29 cellular contexts compared by ENCODE assay signal in the genomic region with DNA sequence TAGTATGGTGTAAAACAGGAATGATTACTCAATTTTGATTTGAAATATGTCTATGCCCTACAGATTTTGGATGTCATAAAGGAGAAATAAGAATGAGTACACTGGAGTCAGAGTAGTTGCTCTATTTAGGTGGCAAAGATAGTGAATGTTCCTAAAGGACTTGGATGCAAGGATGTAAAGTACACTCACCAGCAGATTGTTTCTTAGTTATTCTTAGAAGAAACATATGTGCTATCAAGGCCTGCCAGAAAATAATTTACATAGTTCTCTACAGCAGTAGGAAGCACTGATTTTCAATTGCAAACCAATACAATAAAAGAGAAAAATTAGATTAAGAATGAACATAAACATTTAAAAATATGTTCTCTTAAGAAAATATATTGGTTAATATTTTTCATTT.
"Had no signal": no experiment of that assay in that cellular context is flagged by ENCODE, and none has a peak within 500 bp of the region (broad histone marks: within the 10 kb centered on the region; RNA-seq: fewer than 3 reads in every experiment).

No MANE protein-coding gene starts in this region.

- FAIRE-seq: bronchial epithelial cell had no signal

- H3K4me3 ChIP-seq: ascending aorta, cardiac muscle cell had no signal

- H3K36me3 ChIP-seq: ascending aorta, cardiac muscle cell had no signal

- DNase-seq: activated CD4-positive, alpha-beta memory T cell treated with anti-CD3 and anti-CD28 coated beads, Interleukin-2, amount 10 ng/mL, durations not matched to agents 7 days and 5 days; activated CD4-positive, alpha-beta T cell treated with anti-CD3 and anti-CD28 coated beads for 1 hour; activated CD4-positive, alpha-beta T cell treated with anti-CD3 and anti-CD28 coated beads for 36 hours; activated CD4-positive, alpha-beta T cell treated with anti-CD3 and anti-CD28 coated beads for 48 hours; activated CD4-positive, alpha-beta T cell treated with anti-CD3 and anti-CD28 coated beads, Interleukin-2, amount 10 ng/mL, durations not matched to agents 7 days and 5 days; activated CD4-positive, alpha-beta T cell treated with anti-CD3 and anti-CD28 coated beads, Interleukin-2, amount 50 U/mL, for 48 hours; activated CD4-positive, CD25-positive, alpha-beta regulatory T cell; activated CD8-positive, alpha-beta memory T cell treated with anti-CD3 and anti-CD28 coated beads for 24 hours; activated CD8-positive, alpha-beta memory T cell treated with anti-CD3 and anti-CD28 coated beads, Interleukin-2, amount 10 ng/mL, durations not matched to agents 7 days and 5 days; activated CD8-positive, alpha-beta memory T cell treated with anti-CD3 and anti-CD28 coated beads, Interleukin-2, amount 50 U/mL, for 48 hours; activated CD8-positive, alpha-beta T cell treated with anti-CD3 and anti-CD28 coated beads, Interleukin-2, amount 10 ng/mL, durations not matched to agents 7 days and 5 days; activated effector memory CD4-positive, alpha-beta T cell treated with Interleukin-2 at 50 U/mL for 16 hours; activated gamma-delta T cell; activated naive CD4-positive, alpha-beta T cell treated with anti-CD3 and anti-CD28 coated beads, Interleukin-2, amount 10 ng/mL, durations not matched to agents 7 days and 5 days; activated naive CD4-positive, alpha-beta T cell treated with Interleukin-2 at 50 U/mL for 16 hours; activated naive CD8-positive, alpha-beta T cell treated with anti-CD3 and anti-CD28 coated beads, Interleukin-2, amount 10 ng/mL, durations not matched to agents 7 days and 5 days; activated naive CD8-positive, alpha-beta T cell treated with anti-CD3 and anti-CD28 coated beads, Interleukin-2, amount 50 U/mL, for 24 hours; activated T-cell treated with anti-CD3 and anti-CD28 coated beads, Interleukin-2, amount 50 U/mL, for 24 hours; activated T-cell treated with anti-CD3 and anti-CD28 coated beads, Interleukin-2, amount 50 U/mL, for 48 hours; amygdala; caudate nucleus; cerebellar nuclear complex; T-helper 1 cell; T-helper 2 cell; T-helper 9 cell had no signal

- H3K4me1 ChIP-seq: ascending aorta had no signal

- H3K27ac ChIP-seq: ascending aorta, cardiac muscle cell, VCaP had no signal

- H3K27me3 ChIP-seq: ascending aorta, cardiac muscle cell had no signal
